Comparison of ENCODE assay signal across 7 cellular contexts in genomic region chr7:47291461-47292051, GRCh38.
DNase-seq lines count a peak whose midpoint lies in the region; ATAC-seq, FAIRE-seq and TF ChIP-seq lines count a peak whose summit lies in the region.

No MANE protein-coding gene starts in this region.

- H3K27me3 ChIP-seq in MG63, result no peaks in the 10 kb centered on the region
- H3K27me3 ChIP-seq in bronchial epithelial cell (ENCODE audit: control insufficient read depth, insufficient read depth, low read length), result no peaks in the 10 kb centered on the region

- CTCF ChIA-PET in HEK293T (lab: Yijun Ruan, JAX), result no interaction called here

- H3K4me3 ChIP-seq in MG63, result no peak overlapping the region
- H3K4me3 ChIP-seq in bronchial epithelial cell (ENCODE audit: low read depth, low read length), result no peak overlapping the region

- POLR2A ChIA-PET in HEK293T (lab: Yijun Ruan, JAX), result no interaction called here

- TF ChIP-seq CTCF in bronchial epithelial cell (IDR thresholded peaks at IDR 0.05; ENCODE audit: insufficient read depth, low read length, severe bottlenecking), result no peak

- DNase-seq in H4 (ENCODE audit: low spot score) (peak; percentile 90), MG63 (peak; percentile 80), bronchial epithelial cell (ENCODE audit: low read depth) (peak; percentile 98), renal cortical epithelial cell (ENCODE audit: low read depth) (peak; percentile 97), HT-29 (ENCODE audit: low spot score) (no peak), HEK293T (ENCODE audit: extremely low spot score) (no peak)

- H3K9me3 ChIP-seq in MG63, result no peaks in the 10 kb centered on the region

- ATAC-seq in GM18519 (IDR thresholded peaks at IDR 0.05; ENCODE audit: low FRiP score, unreplicated experiment), result peak; percentile 90

- FAIRE-seq in bronchial epithelial cell (lab: Jason Lieb, UNC), result no peak

- H3K36me3 ChIP-seq in MG63, result peaks cover 50% of the 10 kb centered on the region
- peaks cover 3% of the 10 kb centered on the region for H3K36me3 ChIP-seq in bronchial epithelial cell (ENCODE audit: control insufficient read depth, insufficient read depth, low read length)

TF ChIP-seq in HEK293T, 16 proteins besides CTCF, POLR2A, EP300 and RAD21:
- no peak for TF ChIP-seq FOXM1 (IDR thresholded peaks at IDR 0.05; ENCODE audit: borderline replicate concordance)
- no peak for TF ChIP-seq ELF4 (IDR thresholded peaks at IDR 0.05)
- no peak for TF ChIP-seq TARDBP (IDR thresholded peaks at IDR 0.05)
- TF ChIP-seq NFRKB (IDR thresholded peaks at IDR 0.05), result no peak
- no peak for TF ChIP-seq FOXK2 (IDR thresholded peaks at IDR 0.05)
- TF ChIP-seq ZNF384 (IDR thresholded peaks at IDR 0.05), result no peak
- TF ChIP-seq BHLHE40 (IDR thresholded peaks at IDR 0.05; ENCODE audit: borderline replicate concordance), result no peak
- TF ChIP-seq L3MBTL2 (conservative IDR thresholded peaks at IDR 0.05), result no peak
- no peak for TF ChIP-seq FOXA1 (IDR thresholded peaks at IDR 0.05)
- no peak for TF ChIP-seq SUZ12 (IDR thresholded peaks at IDR 0.05)
- no peak for TF ChIP-seq HDGF (IDR thresholded peaks at IDR 0.05; ENCODE audit: borderline replicate concordance)
- TF ChIP-seq ARNT (IDR thresholded peaks at IDR 0.05), result no peak
- no peak for TF ChIP-seq LEF1 (IDR thresholded peaks at IDR 0.05; ENCODE audit: borderline replicate concordance)
- no peak for TF ChIP-seq SP1 (IDR thresholded peaks at IDR 0.05)
- no peak for TF ChIP-seq CTBP1 (IDR thresholded peaks at IDR 0.05; ENCODE audit: borderline replicate concordance)
- TF ChIP-seq PKNOX1 (IDR thresholded peaks at IDR 0.05), result no peak

Comparison
In these comparisons a context has a peak if more than half of its experiments do, and no peak if none do; other contexts are left out.
1. DNase-seq: peak in H4 (single experiment), MG63 (single experiment), bronchial epithelial cell (single experiment) and renal cortical epithelial cell (single experiment); none in HT-29 (single experiment) and HEK293T (single experiment).